In genomic region chr12:106127289-106128126, GRCh38 we compare ENCODE assay signal across 14 cellular contexts. TPM values are rescaled to one million over a fixed set of nuclear protein-coding genes. Genes with fewer than 3 reads are reported as not detected.
DNase-seq lines count a peak whose midpoint lies in the region; TF ChIP-seq lines count a peak whose summit lies in the region.
"Had no signal": no experiment of that assay in that cellular context is flagged by ENCODE, and none has a peak within 500 bp of the region (broad histone marks: within the 10 kb centered on the region; RNA-seq: fewer than 3 reads in every experiment).

No MANE protein-coding gene starts in this region.

- H3K4me1 Mint-ChIP-seq in activated naive CD4-positive, alpha-beta T cell treated with anti-CD3 and anti-CD28 coated beads, Interleukin-2, amount 10 ng/mL, durations not matched to agents 7 days and 5 days = no peaks in the 10 kb centered on the region

- H3K27ac ChIP-seq in AG04450 (ENCODE audit: low read depth, low read length) (peak overlapping the region; percentile 22), PC-9 (peak overlapping the region; percentile 89), trophoblast cell (ENCODE audit: low read depth, low read length) (no peak overlapping the region), WERI-Rb-1 (no peak overlapping the region)
- H3K27ac ChIP-seq: BLaER1 treated with 17β-estradiol and CSF1 and Interleukin-3, amounts not matched to agents 10 nM and 100 nM had no signal

- peaks cover 12% of the 10 kb centered on the region for H3K27me3 Mint-ChIP-seq in activated naive CD4-positive, alpha-beta T cell treated with anti-CD3 and anti-CD28 coated beads, Interleukin-2, amount 10 ng/mL, durations not matched to agents 7 days and 5 days

- BruUV-seq in PC-9 (replicated peaks; lab: Mats Ljungman, UMichigan) = no TSS peak

- no peaks in the 10 kb centered on the region for H3K9me2 ChIP-seq in PC-9 (ENCODE audit: insufficient read depth)

- H3K4me1 ChIP-seq in PC-9 (replicated peaks; ENCODE audit: insufficient read depth) = peaks cover 53% of the 10 kb centered on the region
- H3K4me1 ChIP-seq in trophoblast cell (ENCODE audit: control insufficient read depth in 1 of 2, insufficient read depth in 2 of 2, low read length in 2 of 2) = peaks cover 30 to 45% of the 10 kb centered on the region in 2 experiments

- H3K4me3 Mint-ChIP-seq in activated naive CD4-positive, alpha-beta T cell treated with anti-CD3 and anti-CD28 coated beads, Interleukin-2, amount 10 ng/mL, durations not matched to agents 7 days and 5 days = no peak overlapping the region
- H3K4me3 Mint-ChIP-seq: activated naive CD4-positive, alpha-beta T cell treated with anti-CD3 and anti-CD28 coated beads for 36 hours had no signal

- peak overlapping the region; percentile 49 for H3K4me2 ChIP-seq in PC-9
- H3K4me2 ChIP-seq in trophoblast cell (ENCODE audit: low read length) = no peak overlapping the region
- H3K4me2 ChIP-seq: BLaER1 treated with 17β-estradiol and CSF1 and Interleukin-3, amounts not matched to agents 10 nM and 100 nM had no signal

- H3K9me3 Mint-ChIP-seq in activated naive CD4-positive, alpha-beta T cell treated with anti-CD3 and anti-CD28 coated beads, Interleukin-2, amount 10 ng/mL, durations not matched to agents 7 days and 5 days = no peaks in the 10 kb centered on the region
- H3K9me3 Mint-ChIP-seq: activated naive CD4-positive, alpha-beta T cell treated with anti-CD3 and anti-CD28 coated beads for 36 hours had no signal

- no peaks in the 10 kb centered on the region for H3K36me3 Mint-ChIP-seq in activated naive CD4-positive, alpha-beta T cell treated with anti-CD3 and anti-CD28 coated beads, Interleukin-2, amount 10 ng/mL, durations not matched to agents 7 days and 5 days

- WGBS in trophoblast cell (ENCODE audit: extremely low coverage, insufficient coverage, insufficient read length) = no CpG with 5 or more reads among the region's 11 CpGs

- peaks cover 5% of the 10 kb centered on the region; the same call in 1 of the 2 replicates for H4K20me1 ChIP-seq in PC-9 (ENCODE audit: insufficient read depth)
- H4K20me1 ChIP-seq: BLaER1 treated with 17β-estradiol and CSF1 and Interleukin-3, amounts not matched to agents 10 nM and 100 nM had no signal

- no peak overlapping the region for H3K23ac ChIP-seq in trophoblast cell (ENCODE audit: low read length)

- H3K18ac ChIP-seq in trophoblast cell (ENCODE audit: low read length) = no peak overlapping the region

- H3K79me1 ChIP-seq in trophoblast cell (ENCODE audit: low read length) = peaks cover 2% of the 10 kb centered on the region

- H3K4me3 ChIP-seq in AG04450 (ENCODE audit: low read depth, low read length) = no peak overlapping the region
- no peak overlapping the region for H3K4me3 ChIP-seq in PC-9
- no peak overlapping the region for H3K4me3 ChIP-seq in trophoblast cell (ENCODE audit: low read depth, low read length)
- H3K4me3 ChIP-seq in WERI-Rb-1 (ENCODE audit: low read depth, low read length) = no peak overlapping the region
- H3K4me3 ChIP-seq: BLaER1 treated with 17β-estradiol and CSF1 and Interleukin-3, amounts not matched to agents 10 nM and 100 nM had no signal

- H3K9me3 ChIP-seq in AG04450 (ENCODE audit: control insufficient read depth, insufficient read depth, low read length) (no peaks in the 10 kb centered on the region), PC-9 (ENCODE audit: insufficient read depth, low read depth) (no peaks in the 10 kb centered on the region), trophoblast cell (ENCODE audit: insufficient read depth, low read depth, low read length) (no peaks in the 10 kb centered on the region), WERI-Rb-1 (ENCODE audit: severe bottlenecking) (no peaks in the 10 kb centered on the region)
- H3K9me3 ChIP-seq: BLaER1 treated with 17β-estradiol and CSF1 and Interleukin-3, amounts not matched to agents 10 nM and 100 nM had no signal

- H3K79me2 ChIP-seq in PC-9 (ENCODE audit: low read depth) (peaks cover 95% of the 10 kb centered on the region), trophoblast cell (ENCODE audit: control insufficient read depth, insufficient read depth, low read length, poor library complexity) (peaks cover 39% of the 10 kb centered on the region)

- H4K91ac ChIP-seq in trophoblast cell (ENCODE audit: low read depth, low read length) = no peak overlapping the region

- peak; percentile 12; the same call in 1 of the 2 replicates for TF ChIP-seq CTCF in AG04450 (IDR thresholded peaks at IDR 0.05; ENCODE audit: low read depth, low read length)
- no peak for TF ChIP-seq CTCF in PC-9 (conservative IDR thresholded peaks at IDR 0.05)
- no peak for TF ChIP-seq CTCF in WERI-Rb-1 (IDR thresholded peaks at IDR 0.05; ENCODE audit: low read depth, low read length)

- no peak overlapping the region for H3K14ac ChIP-seq in trophoblast cell (ENCODE audit: low read length)

- H3K27me3 ChIP-seq in AG04450 (ENCODE audit: control insufficient read depth, insufficient read depth, low read length) = no peaks in the 10 kb centered on the region
- no peaks in the 10 kb centered on the region for H3K27me3 ChIP-seq in PC-9 (ENCODE audit: insufficient read depth, low read depth)
- H3K27me3 ChIP-seq in trophoblast cell (ENCODE audit: insufficient read depth, low read length) = no peaks in the 10 kb centered on the region
- H3K27me3 ChIP-seq in WERI-Rb-1 (ENCODE audit: insufficient read depth, low read depth, severe bottlenecking) = no peaks in the 10 kb centered on the region
- H3K27me3 ChIP-seq: BLaER1 treated with 17β-estradiol and CSF1 and Interleukin-3, amounts not matched to agents 10 nM and 100 nM had no signal

- DNase-seq in AG04450 (ENCODE audit: low read depth, low spot score) (no peak), PC-9 (no peak), fibroblast of peridontal ligament (ENCODE audit: extremely low read depth) (peak; percentile 13), trophoblast cell (no peak), WERI-Rb-1 (no peak), pons (ENCODE audit: low spot score) (no peak), NCI-H524 (lab: John Stamatoyannopoulos, UW) (no peak)
- DNase-seq in activated naive CD4-positive, alpha-beta T cell treated with anti-CD3 and anti-CD28 coated beads, Interleukin-2, amount 10 ng/mL, durations not matched to agents 7 days and 5 days = no peak
- DNase-seq: activated naive CD4-positive, alpha-beta T cell treated with anti-CD3 and anti-CD28 coated beads for 36 hours; foreskin melanocyte; NCI-H1092; NCI-H446 treated with DMSO at 0.1 percent for 48 hours had no signal

- intact Hi-C loops in PC-9 (cut with micrococcal nuclease; ENCODE audit: unreplicated experiment) = no loop called here

- POLR2A ChIA-PET in AG04450 (lab: Yijun Ruan, JAX) = interaction anchor here (0.6 to 1.3 kb wide), 3 partner anchors 53 to 770 kb away, joined by 3 to 5 read pairs (median 3); no protein-coding TSS in a partner anchor
- POLR2A ChIA-PET in PC-9 (lab: Charles Lee; ENCODE audit: unreplicated experiment) = interaction anchor here (0.5 kb wide), 1 partner anchor 526 kb away, joined by 4 read pairs; no protein-coding TSS in a partner anchor

- no peak overlapping the region for H2AK5ac ChIP-seq in trophoblast cell (ENCODE audit: low read length)

- no peak overlapping the region for H2BK120ac ChIP-seq in trophoblast cell (ENCODE audit: insufficient read depth, low read length, poor library complexity)

- CTCF ChIA-PET in AG04450 (lab: Charles Lee) (interaction anchor here (1.6 to 1.8 kb wide), 3 partner anchors 9 to 707 kb away, joined by 5 to 7 read pairs (median 6); no protein-coding TSS in a partner anchor), PC-9 (lab: Charles Lee) (no interaction called here)
- CTCF ChIA-PET in activated naive CD4-positive, alpha-beta T cell treated with anti-CD3 and anti-CD28 coated beads, Interleukin-2, amount 10 ng/mL, durations not matched to agents 7 days and 5 days (lab: Charles Lee) = no interaction called here

- H2BK5ac ChIP-seq in trophoblast cell (ENCODE audit: low read depth, low read length, poor library complexity) = no peak overlapping the region

- H2AFZ ChIP-seq in PC-9 = no peak overlapping the region
- no peak overlapping the region for H2AFZ ChIP-seq in trophoblast cell (ENCODE audit: insufficient read depth, low read length, poor library complexity)

- H3K36me3 ChIP-seq in PC-9 (ENCODE audit: low read depth) (no peaks in the 10 kb centered on the region), trophoblast cell (ENCODE audit: control insufficient read depth in 1 of 2, insufficient read depth in 2 of 2, low read length in 2 of 2) (peaks cover 5 to 20% of the 10 kb centered on the region in 2 experiments), WERI-Rb-1 (no peaks in the 10 kb centered on the region)
- H3K36me3 ChIP-seq: BLaER1 treated with 17β-estradiol and CSF1 and Interleukin-3, amounts not matched to agents 10 nM and 100 nM had no signal

- no peak overlapping the region for H4K12ac ChIP-seq in trophoblast cell (ENCODE audit: low read depth, low read length)

- H3K27ac Mint-ChIP-seq in activated naive CD4-positive, alpha-beta T cell treated with anti-CD3 and anti-CD28 coated beads, Interleukin-2, amount 10 ng/mL, durations not matched to agents 7 days and 5 days = no peak overlapping the region
- H3K27ac Mint-ChIP-seq: activated naive CD4-positive, alpha-beta T cell treated with anti-CD3 and anti-CD28 coated beads for 36 hours had no signal

- peaks cover 24% of the 10 kb centered on the region for H3F3A ChIP-seq in PC-9 (ENCODE audit: insufficient read depth, low read depth)

- no peak overlapping the region for H2BK12ac ChIP-seq in trophoblast cell (ENCODE audit: low read length)

- H4K8ac ChIP-seq in trophoblast cell (ENCODE audit: low read depth, low read length) = no peak overlapping the region

- H3K9ac ChIP-seq in trophoblast cell (ENCODE audit: low read length) = no peak overlapping the region
- H3K9ac ChIP-seq: BLaER1 treated with 17β-estradiol and CSF1 and Interleukin-3, amounts not matched to agents 10 nM and 100 nM had no signal

- peak overlapping the region; percentile 75 for H3K4ac ChIP-seq in trophoblast cell (ENCODE audit: low read depth, low read length)

RNA-seq across cellular contexts. Expression of gene NUAK1, which starts 11.2 kb away (rescaled TPM):
- polyA plus RNA-seq in AG04450 (2011; rRNA removed) = 6.5 and 8.3 TPM in 2 replicates
- 10.6 TPM in 2 replicates for polyA minus RNA-seq in AG04450 (2011; rRNA and poly(A)+ RNA removed)
- total RNA-seq in PC-9 (2021) = 7.9 and 8.3 TPM in 2 replicates
- 34.0 and 34.8 TPM in 2 replicates for polyA plus RNA-seq in trophoblast cell (2013)
- total RNA-seq: activated CD8-positive, alpha-beta memory T cell treated with anti-CD3 and anti-CD28 coated beads for 36 hours; activated naive CD4-positive, alpha-beta T cell treated with anti-CD3 and anti-CD28 coated beads for 36 hours had no signal

Comparison
In these comparisons a context has a peak if more than half of its experiments do, and no peak if none do; other contexts are left out.
1. H3K27ac ChIP-seq: peak in AG04450 (single experiment) and PC-9 (single experiment); none in trophoblast cell (single experiment) and WERI-Rb-1 (single experiment).